Comparison of ENCODE assay signal across 15 cellular contexts in genomic region chr7:24442170-24442777, GRCh38.
DNase-seq lines count a peak whose midpoint lies in the region; ATAC-seq, FAIRE-seq and TF ChIP-seq lines count a peak whose summit lies in the region.
"Had no signal": no experiment of that assay in that cellular context is flagged by ENCODE, and none has a peak within 500 bp of the region (broad histone marks: within the 10 kb centered on the region; RNA-seq: fewer than 3 reads in every experiment).

No MANE protein-coding gene starts in this region.

- no peak for TF ChIP-seq POLR2A in GM12891 (IDR thresholded peaks at IDR 0.05; ENCODE audit: low read depth, low read length)

- H3K4me1 ChIP-seq in Loucy (ENCODE audit: insufficient read depth, low read length, poor library complexity, severe bottlenecking) = peaks cover 36% of the 10 kb centered on the region
- H3K4me1 ChIP-seq: right atrium auricular region had no signal

- ATAC-seq in GM19467 (IDR thresholded peaks at IDR 0.05; ENCODE audit: unreplicated experiment) = peak; percentile 32
- ATAC-seq in natural killer cell = peak; percentile 79 to 84 (median 82)
- no peak for ATAC-seq in HG03196 (IDR thresholded peaks at IDR 0.05; ENCODE audit: unreplicated experiment)

- no peaks in the 10 kb centered on the region for H3K27me3 Mint-ChIP-seq in natural killer cell (ENCODE audit: low read depth in 2 of 2)
- H3K27me3 Mint-ChIP-seq in activated naive CD4-positive, alpha-beta T cell treated with anti-CD3 and anti-CD28 coated beads for 36 hours (ENCODE audit: low read depth) = no peaks in the 10 kb centered on the region

- no peak overlapping the region for H3K4me3 ChIP-seq in Loucy (ENCODE audit: low read length, poor library complexity, severe bottlenecking)
- H3K4me3 ChIP-seq: right atrium auricular region, thoracic aorta had no signal

- FAIRE-seq in GM12891 (lab: Jason Lieb, UNC) = peak; percentile 50
- FAIRE-seq: G401.6 had no signal

- no peaks in the 10 kb centered on the region for H3K9me3 ChIP-seq in Loucy (ENCODE audit: insufficient read depth, low read depth, low read length)
- H3K9me3 ChIP-seq: right atrium auricular region, thoracic aorta had no signal

- DNase-seq in GM12891 (ENCODE audit: insufficient read length, low spot score) = no peak
- peak; percentile 47 for DNase-seq in natural killer cell
- no peak for DNase-seq in pons (ENCODE audit: low spot score)
- DNase-seq in activated naive CD4-positive, alpha-beta T cell treated with anti-CD3 and anti-CD28 coated beads for 36 hours = no peak
- DNase-seq in NCI-H2171 (lab: John Stamatoyannopoulos, UW) = no peak
- DNase-seq: effector memory CD4-positive, alpha-beta T cell; NCI-H2029 treated with DMSO at 0.1 percent for 48 hours; NCI-H526 treated with DMSO at 0.1 percent for 48 hours; stimulated activated CD4-positive, alpha-beta T cell treated with anti-CD3 and anti-CD28 coated beads, Interleukin-2, amount 100 ng/mL, for 24 hours had no signal

- H4K20me1 ChIP-seq in Loucy (ENCODE audit: insufficient read depth, low read length, poor library complexity, severe bottlenecking) = no peaks in the 10 kb centered on the region

- peak overlapping the region; percentile 90 for H3K4me3 Mint-ChIP-seq in natural killer cell
- no peak overlapping the region for H3K4me3 Mint-ChIP-seq in activated naive CD4-positive, alpha-beta T cell treated with anti-CD3 and anti-CD28 coated beads for 36 hours

- no peaks in the 10 kb centered on the region for H3K9me2 ChIP-seq in Loucy (replicated peaks; ENCODE audit: low read depth, low read length)

- H3K9me3 Mint-ChIP-seq in natural killer cell = no peaks in the 10 kb centered on the region
- no peaks in the 10 kb centered on the region for H3K9me3 Mint-ChIP-seq in activated naive CD4-positive, alpha-beta T cell treated with anti-CD3 and anti-CD28 coated beads for 36 hours

- intact Hi-C loops in natural killer cell (cut with micrococcal nuclease) = loop anchor here (5.0 to 10.0 kb wide), 2 partner anchors 130 to 473 kb away; partner anchors contain the start of gene PALS2
- intact Hi-C loops in activated naive CD4-positive, alpha-beta T cell treated with anti-CD3 and anti-CD28 coated beads for 36 hours (cut with micrococcal nuclease) = no loop called here

- H2AFZ ChIP-seq in Loucy (ENCODE audit: low read length) = peak overlapping the region; percentile 35; the same call in 1 of the 2 replicates

- peak overlapping the region; percentile 82 to 94 for H3K27ac Mint-ChIP-seq in natural killer cell
- no peak overlapping the region for H3K27ac Mint-ChIP-seq in activated naive CD4-positive, alpha-beta T cell treated with anti-CD3 and anti-CD28 coated beads for 36 hours

- no peaks in the 10 kb centered on the region for H3K36me3 ChIP-seq in Loucy (ENCODE audit: insufficient read depth, low read length)
- H3K36me3 ChIP-seq: right atrium auricular region, thoracic aorta had no signal

- H3K9ac ChIP-seq in Loucy (ENCODE audit: low read depth, low read length, poor library complexity, severe bottlenecking) = no peak overlapping the region

- H3K4me1 Mint-ChIP-seq in natural killer cell = peaks cover 32 to 40% of the 10 kb centered on the region in 2 donors
- H3K4me1 Mint-ChIP-seq in activated naive CD4-positive, alpha-beta T cell treated with anti-CD3 and anti-CD28 coated beads for 36 hours (ENCODE audit: low read depth) = peaks cover 7% of the 10 kb centered on the region

- no peaks in the 10 kb centered on the region for H3F3A ChIP-seq in Loucy (ENCODE audit: low read depth)

- H3K27me3 ChIP-seq in Loucy (ENCODE audit: insufficient read depth, low read length, poor library complexity, severe bottlenecking) = no peaks in the 10 kb centered on the region
- H3K27me3 ChIP-seq: right atrium auricular region had no signal

- TF ChIP-seq CTCF in Loucy (conservative IDR thresholded peaks at IDR 0.05; ENCODE audit: low read length) (no peak), natural killer cell (IDR thresholded peaks at IDR 0.05) (no peak)

- H3K4me2 ChIP-seq in Loucy (ENCODE audit: low read depth, low read length, poor library complexity, severe bottlenecking) = no peak overlapping the region

- CTCF ChIA-PET in activated naive CD4-positive, alpha-beta T cell treated with anti-CD3 and anti-CD28 coated beads for 36 hours (lab: Charles Lee) = no interaction called here

- no peaks in the 10 kb centered on the region for H3K36me3 Mint-ChIP-seq in natural killer cell
- no peaks in the 10 kb centered on the region for H3K36me3 Mint-ChIP-seq in activated naive CD4-positive, alpha-beta T cell treated with anti-CD3 and anti-CD28 coated beads for 36 hours (ENCODE audit: low read depth)

- no peaks in the 10 kb centered on the region for H3K79me2 ChIP-seq in Loucy (ENCODE audit: insufficient read depth, low read length)

TF ChIP-seq in GM12891, 5 proteins besides CTCF, POLR2A, EP300 and RAD21:
- TF ChIP-seq SPI1 (IDR thresholded peaks at IDR 0.05; ENCODE audit: low read depth, low read length) (no peak), TAF1 (IDR thresholded peaks at IDR 0.05; ENCODE audit: low read depth, low read length) (no peak)
